In the genomic region with DNA sequence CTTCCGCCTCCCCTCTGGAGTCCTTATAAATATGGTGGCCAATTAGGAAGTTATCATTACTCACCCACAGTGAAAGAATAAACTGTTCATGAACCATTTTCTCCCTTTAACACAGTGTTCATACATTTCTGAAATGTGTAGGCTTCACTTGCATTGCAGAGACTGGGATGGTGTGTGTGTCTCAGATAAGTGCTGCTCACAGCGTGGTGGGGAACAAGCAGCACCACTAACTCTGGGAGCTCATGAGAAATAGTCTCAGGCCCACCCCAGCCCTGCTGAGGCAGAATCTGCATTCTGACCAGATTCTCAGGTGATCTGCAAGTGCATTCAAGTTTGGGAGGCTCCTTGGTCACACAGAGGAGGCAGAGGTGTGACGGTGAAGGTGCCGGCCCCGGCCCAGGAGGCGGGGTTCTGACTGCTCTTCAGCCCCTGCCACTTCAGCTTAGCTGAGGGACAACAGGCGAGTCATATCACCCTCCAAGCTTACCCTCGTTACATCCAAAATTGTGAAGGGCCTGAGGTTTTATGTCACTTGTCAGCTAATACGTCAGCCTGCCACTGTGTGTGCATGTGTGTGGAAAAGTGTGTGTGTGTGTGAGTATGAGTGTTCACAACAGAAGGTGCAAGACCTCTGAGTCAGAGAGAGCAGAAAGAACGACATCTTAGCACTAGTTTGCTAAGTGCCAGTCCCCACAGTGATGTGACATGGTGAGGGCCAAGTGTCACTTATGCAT, we compare ENCODE assay signal across 10 cellular contexts. TPM values are rescaled to one million over a fixed set of nuclear protein-coding genes. Genes with fewer than 3 reads are reported as not detected.
DNase-seq lines count a peak whose midpoint lies in the region; ATAC-seq and TF ChIP-seq lines count a peak whose summit lies in the region.
"Had no signal": no experiment of that assay in that cellular context is flagged by ENCODE, and none has a peak within 500 bp of the region (broad histone marks: within the 10 kb centered on the region; RNA-seq: fewer than 3 reads in every experiment).

No MANE protein-coding gene starts in this region.

- H3K4me1 ChIP-seq in breast epithelium = no peaks in the 10 kb centered on the region

- H3K27ac ChIP-seq in breast epithelium = peak overlapping the region; percentile 81 to 88

- H3K27me3 ChIP-seq in breast epithelium = no peaks in the 10 kb centered on the region

- POLR2A ChIA-PET in activated CD4-positive, alpha-beta memory T cell treated with anti-CD3 and anti-CD28 coated beads for 36 hours (lab: Charles Lee) = no interaction called here
- POLR2A ChIA-PET in activated CD4-positive, alpha-beta memory T cell treated with anti-CD3 and anti-CD28 coated beads, Interleukin-2, amount 10 ng/mL, durations not matched to agents 7 days and 5 days (lab: Charles Lee) = no interaction called here

- H3K4me3 Mint-ChIP-seq in activated CD4-positive, alpha-beta memory T cell treated with anti-CD3 and anti-CD28 coated beads for 36 hours = no peak overlapping the region
- no peak overlapping the region for H3K4me3 Mint-ChIP-seq in activated CD4-positive, alpha-beta memory T cell treated with anti-CD3 and anti-CD28 coated beads, Interleukin-2, amount 10 ng/mL, durations not matched to agents 7 days and 5 days
- no peak overlapping the region for H3K4me3 Mint-ChIP-seq in stimulated activated memory B cell treated with anti-CD40 and anti-IgM and Interleukin-4, amounts not matched to agents 10 μg/mL and 1 μg/mL and 100 μg/mL, for 72 hours
- H3K4me3 Mint-ChIP-seq: T-helper 1 cell treated with Interleukin-12 subunit alpha and Interleukin-12 subunit beta and Interleukin-4 antibody, amounts not matched to agents 30 μg/mL and 1 μg/mL, for 36 hours had no signal

- TF ChIP-seq POLR2A in breast epithelium (IDR thresholded peaks at IDR 0.05) (no peak), lower leg skin (IDR thresholded peaks at IDR 0.05) (no peak)

- CTCF ChIA-PET in activated CD4-positive, alpha-beta memory T cell treated with anti-CD3 and anti-CD28 coated beads for 36 hours (lab: Charles Lee) = no interaction called here
- CTCF ChIA-PET in activated CD4-positive, alpha-beta memory T cell treated with anti-CD3 and anti-CD28 coated beads, Interleukin-2, amount 10 ng/mL, durations not matched to agents 7 days and 5 days (lab: Charles Lee) = interaction anchor here (0.8 kb wide), 1 partner anchor 11 kb away, joined by 3 read pairs; no protein-coding TSS in a partner anchor

- H3K27me3 Mint-ChIP-seq in activated CD4-positive, alpha-beta memory T cell treated with anti-CD3 and anti-CD28 coated beads for 36 hours = no peaks in the 10 kb centered on the region
- H3K27me3 Mint-ChIP-seq in activated CD4-positive, alpha-beta memory T cell treated with anti-CD3 and anti-CD28 coated beads, Interleukin-2, amount 10 ng/mL, durations not matched to agents 7 days and 5 days = no peaks in the 10 kb centered on the region
- no peaks in the 10 kb centered on the region for H3K27me3 Mint-ChIP-seq in stimulated activated memory B cell treated with anti-CD40 and anti-IgM and Interleukin-4, amounts not matched to agents 10 μg/mL and 1 μg/mL and 100 μg/mL, for 72 hours

- ATAC-seq in HG03342 (IDR thresholded peaks at IDR 0.05; ENCODE audit: unreplicated experiment) = peak; percentile 14
- ATAC-seq in stimulated activated memory B cell treated with anti-CD40 and anti-IgM and Interleukin-4, amounts not matched to agents 10 μg/mL and 1 μg/mL and 100 μg/mL, for 72 hours = peak; percentile 58

- H3K36me3 Mint-ChIP-seq in activated CD4-positive, alpha-beta memory T cell treated with anti-CD3 and anti-CD28 coated beads for 36 hours = peaks cover 13% of the 10 kb centered on the region
- H3K36me3 Mint-ChIP-seq in activated CD4-positive, alpha-beta memory T cell treated with anti-CD3 and anti-CD28 coated beads, Interleukin-2, amount 10 ng/mL, durations not matched to agents 7 days and 5 days (ENCODE audit: low read depth) = peaks cover 10% of the 10 kb centered on the region
- H3K36me3 Mint-ChIP-seq in stimulated activated memory B cell treated with anti-CD40 and anti-IgM and Interleukin-4, amounts not matched to agents 10 μg/mL and 1 μg/mL and 100 μg/mL, for 72 hours = peaks cover 53% of the 10 kb centered on the region

- no peaks in the 10 kb centered on the region for H3K36me3 ChIP-seq in breast epithelium

- no peaks in the 10 kb centered on the region for H3K9me3 ChIP-seq in breast epithelium

- H3K4me1 Mint-ChIP-seq in activated CD4-positive, alpha-beta memory T cell treated with anti-CD3 and anti-CD28 coated beads for 36 hours (ENCODE audit: low read depth) = peaks cover 18% of the 10 kb centered on the region
- peaks cover 7% of the 10 kb centered on the region for H3K4me1 Mint-ChIP-seq in activated CD4-positive, alpha-beta memory T cell treated with anti-CD3 and anti-CD28 coated beads, Interleukin-2, amount 10 ng/mL, durations not matched to agents 7 days and 5 days
- peaks cover 47% of the 10 kb centered on the region for H3K4me1 Mint-ChIP-seq in stimulated activated memory B cell treated with anti-CD40 and anti-IgM and Interleukin-4, amounts not matched to agents 10 μg/mL and 1 μg/mL and 100 μg/mL, for 72 hours

- no peaks in the 10 kb centered on the region for H3K9me3 Mint-ChIP-seq in activated CD4-positive, alpha-beta memory T cell treated with anti-CD3 and anti-CD28 coated beads for 36 hours
- no peaks in the 10 kb centered on the region for H3K9me3 Mint-ChIP-seq in activated CD4-positive, alpha-beta memory T cell treated with anti-CD3 and anti-CD28 coated beads, Interleukin-2, amount 10 ng/mL, durations not matched to agents 7 days and 5 days
- no peaks in the 10 kb centered on the region for H3K9me3 Mint-ChIP-seq in stimulated activated memory B cell treated with anti-CD40 and anti-IgM and Interleukin-4, amounts not matched to agents 10 μg/mL and 1 μg/mL and 100 μg/mL, for 72 hours
- H3K9me3 Mint-ChIP-seq: T-helper 1 cell treated with Interleukin-12 subunit alpha and Interleukin-12 subunit beta and Interleukin-4 antibody, amounts not matched to agents 30 μg/mL and 1 μg/mL, for 36 hours had no signal

- intact Hi-C loops in activated CD4-positive, alpha-beta memory T cell treated with anti-CD3 and anti-CD28 coated beads for 36 hours (cut with micrococcal nuclease) = no loop called here
- intact Hi-C loops in breast epithelium (cut with DNase I; ENCODE audit: low total_unique reads) = no loop called here
- intact Hi-C loops in lower leg skin (cut with DNase I; ENCODE audit: low total_unique reads) = no loop called here

- TF ChIP-seq CTCF in breast epithelium (IDR thresholded peaks at IDR 0.05) (no peak), lower leg skin (IDR thresholded peaks at IDR 0.05) (no peak)

- 77 to 88% methylated on average over 10 of the region's 10 CpGs for WGBS in lower leg skin, 2 donors

- no peak overlapping the region for H3K27ac Mint-ChIP-seq in activated CD4-positive, alpha-beta memory T cell treated with anti-CD3 and anti-CD28 coated beads for 36 hours
- no peak overlapping the region for H3K27ac Mint-ChIP-seq in activated CD4-positive, alpha-beta memory T cell treated with anti-CD3 and anti-CD28 coated beads, Interleukin-2, amount 10 ng/mL, durations not matched to agents 7 days and 5 days
- peak overlapping the region; percentile 84 for H3K27ac Mint-ChIP-seq in stimulated activated memory B cell treated with anti-CD40 and anti-IgM and Interleukin-4, amounts not matched to agents 10 μg/mL and 1 μg/mL and 100 μg/mL, for 72 hours
- H3K27ac Mint-ChIP-seq: T-helper 1 cell treated with Interleukin-12 subunit alpha and Interleukin-12 subunit beta and Interleukin-4 antibody, amounts not matched to agents 30 μg/mL and 1 μg/mL, for 36 hours had no signal

- DNase-seq in activated CD4-positive, alpha-beta memory T cell treated with anti-CD3 and anti-CD28 coated beads for 36 hours = peak; percentile 21
- no peak for DNase-seq in activated CD4-positive, alpha-beta memory T cell treated with anti-CD3 and anti-CD28 coated beads, Interleukin-2, amount 10 ng/mL, durations not matched to agents 7 days and 5 days
- no peak for DNase-seq in breast epithelium (ENCODE audit: low spot score in 2 of 2)
- DNase-seq in NCI-H524 treated with DMSO at 0.1 percent for 48 hours (lab: John Stamatoyannopoulos, UW) = no peak
- no peak for DNase-seq in NCI-H774 (lab: John Stamatoyannopoulos, UW)
- no peak for DNase-seq in lower leg skin (ENCODE audit: low spot score in 2 of 2)
- DNase-seq: NCI-H446 had no signal

- H3K4me3 ChIP-seq in breast epithelium (no peak overlapping the region), lower leg skin (ENCODE audit: low read depth, poor library complexity, severe bottlenecking) (no peak overlapping the region)

RNA-seq across cellular contexts. Expression of gene DAP, which starts 34.7 kb away (rescaled TPM):
- 10 to 100 TPM; 39.0 to 39.7 TPM for total RNA-seq in activated CD4-positive, alpha-beta memory T cell treated with anti-CD3 and anti-CD28 coated beads for 36 hours
- 10 to 100 TPM; 51.0 to 53.7 TPM for total RNA-seq in activated CD4-positive, alpha-beta memory T cell treated with anti-CD3 and anti-CD28 coated beads, Interleukin-2, amount 10 ng/mL, durations not matched to agents 7 days and 5 days
- total RNA-seq in breast epithelium = 10 to 100 TPM; 60.8 to 63.8 (median 61.9) TPM
- 10 to 100 TPM; 36.4 to 41.9 (median 39.7) TPM for total RNA-seq in lower leg skin
